Comparison of ENCODE assay signal across 9 cellular contexts in genomic region chr9:97635026-97635425, GRCh38. TPM values are rescaled to one million over a fixed set of nuclear protein-coding genes. Genes with fewer than 3 reads are reported as not detected.
DNase-seq lines count a peak whose midpoint lies in the region; ATAC-seq and TF ChIP-seq lines count a peak whose summit lies in the region.
"Had no signal": no experiment of that assay in that cellular context is flagged by ENCODE, and none has a peak within 500 bp of the region (broad histone marks: within the 10 kb centered on the region; RNA-seq: fewer than 3 reads in every experiment).

No MANE protein-coding gene starts in this region.

- no peak overlapping the region for H3K14ac ChIP-seq in neuronal stem cell (ENCODE audit: low read length)

- no peak overlapping the region for H2AK5ac ChIP-seq in neuronal stem cell (ENCODE audit: low read depth, low read length)

- H2AFZ ChIP-seq in DND-41 (ENCODE audit: low read depth, low read length) = no peak overlapping the region
- H2AFZ ChIP-seq in neuronal stem cell (ENCODE audit: low read length) = no peak overlapping the region

- H3K36me3 ChIP-seq in DND-41 (ENCODE audit: insufficient read depth, low read length) (peaks cover 17% of the 10 kb centered on the region), ectodermal cell (ENCODE audit: control insufficient read depth, insufficient read depth, low read length) (no peaks in the 10 kb centered on the region), neuronal stem cell (replicated peaks in 1 of 2; ENCODE audit: control insufficient read depth in 2 of 2, insufficient read depth in 2 of 2, low read length in 2 of 2) (peaks cover 0 to 21% of the 10 kb centered on the region in 2 donors)

- peaks cover 2% of the 10 kb centered on the region for H3K79me1 ChIP-seq in neuronal stem cell (ENCODE audit: low read depth, low read length)

- H4K91ac ChIP-seq in neuronal stem cell (ENCODE audit: low read depth, low read length, poor library complexity) = no peak overlapping the region

- H3K27me3 ChIP-seq in DND-41 (ENCODE audit: insufficient read depth, low read length, poor library complexity) (no peaks in the 10 kb centered on the region), ectodermal cell (ENCODE audit: control insufficient read depth, insufficient read depth, low read length, poor library complexity, severe bottlenecking) (no peaks in the 10 kb centered on the region), neuronal stem cell (ENCODE audit: control insufficient read depth in 3 of 3, insufficient read depth in 3 of 3, low read depth in 1 of 3, low read length in 3 of 3) (no peaks in the 10 kb centered on the region)

- no peak overlapping the region for H2BK12ac ChIP-seq in neuronal stem cell (ENCODE audit: low read length)

- H3K9ac ChIP-seq in DND-41 (ENCODE audit: low read depth, low read length) (peak overlapping the region; percentile 99), neuronal stem cell (ENCODE audit: low read depth, low read length, poor library complexity) (no peak overlapping the region)

- H3K27ac ChIP-seq in DND-41 (ENCODE audit: low read length) = peak overlapping the region; percentile 77
- no peak overlapping the region for H3K27ac ChIP-seq in ectodermal cell (ENCODE audit: insufficient read depth, low read depth, low read length, poor library complexity, severe bottlenecking)
- H3K27ac ChIP-seq in neuronal stem cell (replicated peaks; ENCODE audit: low read length) = no peak overlapping the region

- H3K23ac ChIP-seq in neuronal stem cell (ENCODE audit: low read depth, low read length, poor library complexity) = no peak overlapping the region

- H3K4me1 ChIP-seq in DND-41 (ENCODE audit: insufficient read depth, low read length) = peaks cover 59% of the 10 kb centered on the region
- H3K4me1 ChIP-seq in ectodermal cell (ENCODE audit: control insufficient read depth, insufficient read depth, low read length) = peaks cover 5% of the 10 kb centered on the region
- H3K4me1 ChIP-seq in neuronal stem cell (ENCODE audit: control insufficient read depth in 2 of 2, insufficient read depth in 1 of 2, low read depth in 1 of 2, low read length in 2 of 2) = peaks cover 5 to 8% of the 10 kb centered on the region in 2 donors

- no peak overlapping the region for H4K8ac ChIP-seq in neuronal stem cell (ENCODE audit: low read depth, low read length)

- H3K79me2 ChIP-seq in DND-41 (ENCODE audit: insufficient read depth, low read length) = peaks cover 92% of the 10 kb centered on the region

- 84 to 85% methylated on average over 7 of the region's 7 CpGs for WGBS in ectodermal cell, 2 experiments
- WGBS in neuronal stem cell (ENCODE audit: extremely low coverage in 2 of 2, insufficient read length in 2 of 2, insufficient replicate concordance in 1 of 2), 2 donors = no CpG with 5 or more reads among the region's 7 CpGs

- H2BK15ac ChIP-seq in neuronal stem cell (ENCODE audit: low read length) = no peak overlapping the region

- H3K18ac ChIP-seq in neuronal stem cell (ENCODE audit: low read length) = no peak overlapping the region

- DNase-seq in DND-41 (no peak), NB4 (ENCODE audit: low read depth) (no peak), neuronal stem cell (ENCODE audit: low spot score) (no peak), NCI-H2029 (lab: John Stamatoyannopoulos, UW) (no peak), nucleus accumbens (lab: John Stamatoyannopoulos, UW) (no peak)
- no peak for DNase-seq in central memory CD4-positive, alpha-beta T cell
- DNase-seq: activated CD4-positive, alpha-beta T cell treated with anti-CD3 and anti-CD28 coated beads for 1 hour had no signal

- no peak overlapping the region for H2BK120ac ChIP-seq in neuronal stem cell (ENCODE audit: low read depth, low read length)

- no peak for ATAC-seq in DND-41 (ENCODE audit: insufficient read depth, low read depth)
- no peak for ATAC-seq in GM21367 (IDR thresholded peaks at IDR 0.05; ENCODE audit: unreplicated experiment)

- peaks cover 44% of the 10 kb centered on the region for H4K20me1 ChIP-seq in DND-41 (ENCODE audit: insufficient read depth, low read length)

- H2BK5ac ChIP-seq in neuronal stem cell (ENCODE audit: low read length) = no peak overlapping the region

- TF ChIP-seq CTCF in DND-41 (IDR thresholded peaks at IDR 0.05; ENCODE audit: borderline replicate concordance, extremely low read depth, low read length, poor library complexity, severe bottlenecking) = no peak
- no peak for TF ChIP-seq CTCF in NB4 (IDR thresholded peaks at IDR 0.05; ENCODE audit: low read depth, low read length)

- H3K4ac ChIP-seq in neuronal stem cell (ENCODE audit: low read length) = no peak overlapping the region

- TF ChIP-seq POLR2A in NB4 (IDR thresholded peaks at IDR 0.05; ENCODE audit: extremely low read depth, insufficient read length) = no peak

- peak overlapping the region; percentile 75 to 99 for H3K4me3 ChIP-seq in DND-41 (ENCODE audit: low read depth in 1 of 2, low read length in 2 of 2)
- H3K4me3 ChIP-seq in NB4 (ENCODE audit: low read depth, low read length) = peak overlapping the region; percentile 78
- H3K4me3 ChIP-seq in ectodermal cell (ENCODE audit: insufficient read depth, low read depth, low read length) = peak overlapping the region; percentile 86
- H3K4me3 ChIP-seq in neuronal stem cell (ENCODE audit: low read length in 2 of 2) = peak overlapping the region in 1 of 2 donors; percentile 92

- H3K9me3 ChIP-seq in DND-41 (ENCODE audit: insufficient read depth, low read length, severe bottlenecking) (no peaks in the 10 kb centered on the region), ectodermal cell (ENCODE audit: control insufficient read depth, low read length) (no peaks in the 10 kb centered on the region), neuronal stem cell (replicated peaks in 1 of 2; ENCODE audit: control insufficient read depth in 2 of 2, insufficient read depth in 1 of 2, low read depth in 1 of 2, low read length in 2 of 2) (no peaks in the 10 kb centered on the region)

- H3K4me2 ChIP-seq in DND-41 (ENCODE audit: insufficient read depth, low read length) (peak overlapping the region; percentile 82), neuronal stem cell (ENCODE audit: insufficient read depth, low read length, poor library complexity, severe bottlenecking) (peak overlapping the region; percentile 26)

RNA-seq across cellular contexts. Expression of gene NCBP1, which starts 1.4 kb away (rescaled TPM):
- polyA plus RNA-seq in ectodermal cell (2013, experiment 1 of 4) = 47.2 TPM
- polyA plus RNA-seq in ectodermal cell (2013, experiment 2 of 4) = 51.7 TPM
- polyA plus RNA-seq in ectodermal cell (2013, experiment 3 of 4) = 33.2 TPM
- 36.5 TPM for polyA plus RNA-seq in ectodermal cell (2013, experiment 4 of 4)
- 20.3 TPM for polyA plus RNA-seq in neuronal stem cell (2013, experiment 1 of 2)
- 21.2 TPM for polyA plus RNA-seq in neuronal stem cell (2013, experiment 2 of 2)

RNA-seq across cellular contexts. Expression of gene TSTD2, which starts 1.9 kb away (rescaled TPM):
- polyA plus RNA-seq in ectodermal cell (2013, experiment 1 of 4) = 32.6 TPM
- polyA plus RNA-seq in ectodermal cell (2013, experiment 2 of 4) = 38.8 TPM
- polyA plus RNA-seq in ectodermal cell (2013, experiment 3 of 4) = 26.0 TPM
- polyA plus RNA-seq in ectodermal cell (2013, experiment 4 of 4) = 30.9 TPM
- 19.4 TPM for polyA plus RNA-seq in neuronal stem cell (2013, experiment 1 of 2)
- polyA plus RNA-seq in neuronal stem cell (2013, experiment 2 of 2) = 18.9 TPM
